In the genomic region with DNA sequence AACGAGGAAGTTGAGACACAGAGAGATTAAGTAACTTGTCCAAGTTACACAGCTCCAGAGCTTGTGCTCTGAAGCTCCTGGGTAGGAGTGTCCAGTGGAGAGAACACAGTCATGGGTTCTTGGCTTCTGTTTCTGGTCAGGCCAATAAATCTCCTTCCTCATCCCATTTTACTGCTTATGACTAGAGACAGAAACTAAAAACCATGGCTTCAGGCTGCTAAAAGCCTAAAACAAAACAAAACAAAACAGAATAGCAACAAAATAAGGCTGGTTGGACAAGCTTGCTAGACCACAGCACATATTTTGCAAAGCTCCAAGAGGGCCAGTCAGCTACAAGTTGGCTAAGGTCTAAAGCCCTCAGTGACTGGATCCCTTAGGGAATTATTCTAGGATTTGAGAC, we compare ENCODE assay signal across 1 cellular context.
TF ChIP-seq lines count a peak whose summit lies in the region.

No MANE protein-coding gene starts in this region.

TF ChIP-seq in HepG2, 621 proteins besides CTCF, POLR2A, EP300 and RAD21:
- TF ChIP-seq ZNF577 (CRISPR knock-in tag; IDR thresholded peaks at IDR 0.05; ENCODE audit: borderline replicate concordance, low read depth) (no peak), ZBTB20 (CRISPR knock-in tag; IDR thresholded peaks at IDR 0.05; ENCODE audit: borderline replicate concordance, low read depth) (no peak), MAZ (IDR thresholded peaks at IDR 0.05; ENCODE audit: borderline replicate concordance, low read depth, low read length) (no peak), MAZ (CRISPR knock-in tag; IDR thresholded peaks at IDR 0.05; ENCODE audit: low read depth) (no peak), NR2C2 (CRISPR knock-in tag; IDR thresholded peaks at IDR 0.05; ENCODE audit: borderline replicate concordance) (no peak), IKZF5 (CRISPR knock-in tag; IDR thresholded peaks at IDR 0.05) (no peak), TRAFD1 (CRISPR knock-in tag; IDR thresholded peaks at IDR 0.05; ENCODE audit: borderline replicate concordance) (no peak), GLI4 (CRISPR knock-in tag; IDR thresholded peaks at IDR 0.05; ENCODE audit: borderline replicate concordance) (no peak), MEIS2 (CRISPR knock-in tag; IDR thresholded peaks at IDR 0.05) (no peak), E2F1 (CRISPR knock-in tag; IDR thresholded peaks at IDR 0.05) (no peak), NFE2L2 (IDR thresholded peaks at IDR 0.05; ENCODE audit: low read length) (no peak)
- TF ChIP-seq, protein P1, sequence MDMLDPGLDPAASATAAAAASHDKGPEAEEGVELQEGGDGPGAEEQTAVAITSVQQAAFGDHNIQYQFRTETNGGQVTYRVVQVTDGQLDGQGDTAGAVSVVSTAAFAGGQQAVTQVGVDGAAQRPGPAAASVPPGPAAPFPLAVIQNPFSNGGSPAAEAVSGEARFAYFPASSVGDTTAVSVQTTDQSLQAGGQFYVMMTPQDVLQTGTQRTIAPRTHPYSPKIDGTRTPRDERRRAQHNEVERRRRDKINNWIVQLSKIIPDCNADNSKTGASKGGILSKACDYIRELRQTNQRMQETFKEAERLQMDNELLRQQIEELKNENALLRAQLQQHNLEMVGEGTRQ (IDR thresholded peaks at IDR 0.05; ENCODE audit: low read depth, low read length) = no peak
- TF ChIP-seq, protein P1 (CRISPR knock-in tag; IDR thresholded peaks at IDR 0.05; ENCODE audit: borderline replicate concordance) = no peak
